ENCODE assay signal across 19 cellular contexts in the genomic region with DNA sequence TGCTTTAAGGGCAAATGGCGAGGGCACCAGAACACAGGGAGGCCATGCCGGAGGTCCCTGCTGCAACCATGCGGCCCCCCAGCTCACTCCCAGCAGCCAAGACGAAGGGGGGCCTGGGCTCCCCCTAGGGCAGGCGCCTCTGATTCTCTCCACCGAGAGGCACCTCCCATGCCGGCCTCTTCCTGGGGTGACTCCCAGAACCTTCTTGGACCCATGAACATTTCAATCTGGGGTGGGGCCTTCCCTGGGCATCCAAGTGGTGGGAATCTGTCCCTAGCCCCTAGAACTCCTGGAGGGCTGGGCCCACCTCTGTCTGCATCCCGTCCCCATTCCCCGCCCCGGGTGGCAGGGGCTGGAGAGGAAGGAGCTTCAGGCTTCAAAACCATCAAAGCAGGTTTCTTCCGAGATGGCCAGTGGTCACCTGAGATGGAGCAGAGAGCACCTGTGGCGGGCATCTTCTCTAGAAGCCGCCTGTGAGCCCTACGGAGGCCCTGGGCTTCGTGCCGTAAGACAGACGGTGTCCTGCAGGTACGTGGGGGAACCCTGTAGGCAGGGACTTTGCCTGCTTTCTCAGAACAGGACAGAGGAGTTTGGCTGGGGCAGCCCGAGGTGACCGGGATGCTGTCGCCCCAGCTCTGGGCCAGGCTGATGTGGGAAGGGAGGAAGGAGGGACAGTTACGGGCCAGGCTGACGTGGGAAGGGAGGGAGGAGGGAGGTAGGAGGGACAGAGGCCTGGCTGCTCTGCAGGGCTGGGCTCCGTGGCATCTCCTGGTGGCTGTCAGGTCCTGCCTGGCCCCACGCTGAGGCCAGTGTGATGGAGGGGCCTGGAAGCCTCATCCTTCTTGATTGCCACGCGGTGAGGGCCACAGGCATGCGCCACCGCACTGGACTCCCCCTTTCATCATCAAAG. TPM values are rescaled to one million over a fixed set of nuclear protein-coding genes. Genes with fewer than 3 reads are reported as not detected.
DNase-seq lines count a peak whose midpoint lies in the region; ATAC-seq, FAIRE-seq and TF ChIP-seq lines count a peak whose summit lies in the region.
"Had no signal": no experiment of that assay in that cellular context is flagged by ENCODE, and none has a peak within 500 bp of the region (broad histone marks: within the 10 kb centered on the region; RNA-seq: fewer than 3 reads in every experiment).

No MANE protein-coding gene starts in this region.

- H2AFZ ChIP-seq in GM12878 (ENCODE audit: control insufficient read depth, low read depth, low read length) (no peak overlapping the region), mesenchymal stem cell (ENCODE audit: low read depth, low read length) (no peak overlapping the region)
- H2AFZ ChIP-seq: hepatocyte had no signal

- peaks cover 19% of the 10 kb centered on the region for H3K79me2 ChIP-seq in GM12878 (ENCODE audit: control insufficient read depth, insufficient read depth, low read length)

- no peak overlapping the region for H3K23ac ChIP-seq in mesenchymal stem cell (ENCODE audit: low read length in 2 of 2)

- H4K20me1 ChIP-seq in GM12878 (ENCODE audit: control insufficient read depth, insufficient read depth), result no peaks in the 10 kb centered on the region

- H3K9ac ChIP-seq in GM12878 (ENCODE audit: control insufficient read depth, insufficient read depth, low read length) (no peak overlapping the region), mesenchymal stem cell (ENCODE audit: low read length) (no peak overlapping the region)

- H3K4me3 ChIP-seq in A549 (no peak overlapping the region), GM12878 (no peak overlapping the region), mesenchymal stem cell (ENCODE audit: insufficient read depth in 1 of 2, low read depth in 1 of 2, low read length in 2 of 2) (no peak overlapping the region), MG63 (no peak overlapping the region)
- H3K4me3 ChIP-seq: hepatocyte had no signal

- in situ Hi-C loops in GM12878 (cut with MboI), result no loop called here

- no peak for TF ChIP-seq EP300 in A549 (IDR thresholded peaks at IDR 0.05)
- TF ChIP-seq EP300 in GM12878 (IDR thresholded peaks at IDR 0.05; ENCODE audit: borderline replicate concordance in 1 of 2, control insufficient read depth in 1 of 2, low read depth in 2 of 2, low read length in 2 of 2), result no peak

- FAIRE-seq in A549 (lab: Jason Lieb, UNC) (no peak), GM12878 (lab: Jason Lieb, UNC) (no peak)
- FAIRE-seq: TTC549 had no signal

- TF ChIP-seq POLR2A in A549 (IDR thresholded peaks at IDR 0.05; ENCODE audit: low read length) (no peak), GM18526 (IDR thresholded peaks at IDR 0.05; ENCODE audit: extremely low read depth, insufficient read length) (peak; percentile 12), GM12878 (IDR thresholded peaks at IDR 0.05; ENCODE audit: low read depth, low read length) (peak; percentile 66)

- 92% methylated on average over 25 of the region's 29 CpGs for WGBS in A549 (ENCODE audit: missing lambda C conversion rate)
- 91% methylated on average over 27 of the region's 29 CpGs for WGBS in GM12878 (ENCODE audit: insufficient coverage, insufficient replicate concordance, low lambda C conversion rate, missing lambda C conversion rate)
- WGBS in mesenchymal stem cell, result 86% methylated on average over 23 of the region's 29 CpGs

- no peak overlapping the region for H4K91ac ChIP-seq in mesenchymal stem cell (ENCODE audit: low read length)

- BruUV-seq in GM12878 (replicated peaks; lab: Mats Ljungman, UMichigan), result no TSS peak

- H3K27ac ChIP-seq in A549 (no peak overlapping the region), GM12878 (ENCODE audit: control insufficient read depth, insufficient read depth) (no peak overlapping the region), mesenchymal stem cell (ENCODE audit: low read length, poor library complexity, severe bottlenecking) (no peak overlapping the region)
- H3K27ac ChIP-seq: hepatocyte had no signal

- H3K4ac ChIP-seq in mesenchymal stem cell (ENCODE audit: low read depth in 1 of 2, low read length in 2 of 2), result no peak overlapping the region

- H3K36me3 ChIP-seq in GM12878 (ENCODE audit: control insufficient read depth in 2 of 2, insufficient read depth in 2 of 2, low read length in 1 of 2) (peaks cover 7 to 16% of the 10 kb centered on the region in 2 experiments; a peak in 3 of 4 replicates), mesenchymal stem cell (ENCODE audit: control insufficient read depth in 1 of 2, insufficient read depth in 2 of 2, low read depth in 1 of 2, low read length in 2 of 2) (peaks cover 44 to 68% of the 10 kb centered on the region in 2 experiments), MG63 (peaks cover 71% of the 10 kb centered on the region)

- SMC1A ChIA-PET in GM12878 (lab: Charles Lee; ENCODE audit: uncharacterized antibody, unreplicated experiment), result no interaction called here

- no peak overlapping the region for H2BK5ac ChIP-seq in mesenchymal stem cell (ENCODE audit: low read depth, low read length, poor library complexity, severe bottlenecking)

- H3K4me1 ChIP-seq in A549, result peaks cover 15% of the 10 kb centered on the region; the same call in 2 of the 3 replicates
- peaks cover 3% of the 10 kb centered on the region; the same call in 1 of the 2 replicates for H3K4me1 ChIP-seq in GM12878 (ENCODE audit: control insufficient read depth, insufficient read depth, low read length)
- peaks cover 18% of the 10 kb centered on the region for H3K4me1 ChIP-seq in mesenchymal stem cell (ENCODE audit: control insufficient read depth, insufficient read depth, low read depth, low read length)

- TF ChIP-seq CTCF in A549 (IDR thresholded peaks at IDR 0.05), result no peak
- TF ChIP-seq CTCF in GM12878 (IDR thresholded peaks at IDR 0.05 in 2 of 3, conservative IDR thresholded peaks at IDR 0.05 in 1 of 3; ENCODE audit: control insufficient read depth in 2 of 3, extremely low read depth in 1 of 3, insufficient read depth in 1 of 3, low read depth in 3 of 3, low read length in 3 of 3), result no peak

- DNase-seq in A549 (ENCODE audit: low read depth in 1 of 2, low spot score in 1 of 2) (no peak), GM12878 (ENCODE audit: low read depth, low spot score) (no peak), mesenchymal stem cell (peak; percentile 33), MG63 (no peak), NCI-H2196 treated with DMSO at 0.1 percent for 48 hours (lab: John Stamatoyannopoulos, UW; ENCODE audit: unreplicated experiment) (no peak)
- DNase-seq in activated CD4-positive, CD25-positive, alpha-beta regulatory T cell treated with anti-CD3 and anti-CD28 coated beads, Interleukin-2, amount 50 U/mL, for 72 hours, result no peak
- DNase-seq: activated CD4-positive, alpha-beta T cell treated with anti-CD3 and anti-CD28 coated beads, Interleukin-2, amount 50 U/mL, for 1 hour; amygdala; KBM-7; NCI-H1048; NCI-H2081 treated with DMSO at 0.1 percent for 48 hours; NCI-H526 treated with DMSO at 0.1 percent for 48 hours; nucleus accumbens; OCI-M1; stimulated activated CD4-positive, alpha-beta T cell treated with anti-CD3 and anti-CD28 coated beads, Interleukin-4, amount 100 ng/mL, for 1 hour had no signal

- no peak overlapping the region for H3K14ac ChIP-seq in mesenchymal stem cell (ENCODE audit: low read length in 2 of 2)

- no peaks in the 10 kb centered on the region for H3K9me3 ChIP-seq in A549
- no peaks in the 10 kb centered on the region; the same call in 2 of the 3 replicates for H3K9me3 ChIP-seq in GM12878 (replicated peaks; ENCODE audit: control insufficient read depth, insufficient read depth, low read length)
- no peaks in the 10 kb centered on the region for H3K9me3 ChIP-seq in mesenchymal stem cell (ENCODE audit: control insufficient read depth, low read length)
- H3K9me3 ChIP-seq in MG63, result no peaks in the 10 kb centered on the region

- no peak overlapping the region for H4K8ac ChIP-seq in mesenchymal stem cell (ENCODE audit: low read length)

- ATAC-seq in A549 (peak; percentile 25 to 28; a peak in 4 of 6 replicates), GM12878 (no peak; the same call in 1 of the 3 replicates), HG03520 (IDR thresholded peaks at IDR 0.05; ENCODE audit: unreplicated experiment) (no peak)

- TF ChIP-seq RAD21 in A549 (conservative IDR thresholded peaks at IDR 0.05 in 1 of 2, IDR thresholded peaks at IDR 0.05 in 1 of 2) (no peak), GM12878 (IDR thresholded peaks at IDR 0.05; ENCODE audit: insufficient read depth, low read depth, low read length) (no peak)

- POLR2A ChIA-PET in A549 (lab: Yijun Ruan, JAX) (no interaction called here), GM12878 (lab: Charles Lee) (no interaction called here)

- no peak overlapping the region for H2BK120ac ChIP-seq in mesenchymal stem cell (ENCODE audit: low read depth, low read length)

- peaks cover 40% of the 10 kb centered on the region for H3K79me1 ChIP-seq in mesenchymal stem cell (replicated peaks; ENCODE audit: low read length, poor library complexity, severe bottlenecking)

- H3K4me2 ChIP-seq in A549 (no peak overlapping the region), GM12878 (ENCODE audit: control insufficient read depth, insufficient read depth) (no peak overlapping the region), mesenchymal stem cell (ENCODE audit: low read length, poor library complexity, severe bottlenecking) (no peak overlapping the region)
- H3K4me2 ChIP-seq: hepatocyte had no signal

- intact Hi-C loops in GM12878 (cut with micrococcal nuclease; ENCODE audit: unreplicated experiment), result no loop called here

- no peak overlapping the region for H2BK15ac ChIP-seq in mesenchymal stem cell (ENCODE audit: low read depth, poor library complexity, severe bottlenecking)

- no peak overlapping the region for H3K18ac ChIP-seq in mesenchymal stem cell (ENCODE audit: low read depth in 1 of 2, low read length in 2 of 2)

- CTCF ChIA-PET in A549 (lab: Yijun Ruan, JAX), result no interaction called here
- CTCF ChIA-PET in GM12878 (lab: Yijun Ruan, JAX), result no interaction called here

- H3K27me3 ChIP-seq in GM12878 (replicated peaks in 1 of 2; ENCODE audit: control insufficient read depth in 2 of 2, insufficient read depth in 2 of 2, low read length in 1 of 2) (no peaks in the 10 kb centered on the region), mesenchymal stem cell (ENCODE audit: control insufficient read depth in 1 of 2, insufficient read depth in 1 of 2, low read length in 2 of 2) (no peaks in the 10 kb centered on the region), MG63 (no peaks in the 10 kb centered on the region)
- H3K27me3 ChIP-seq: hepatocyte had no signal

- no peak overlapping the region for H2AK5ac ChIP-seq in mesenchymal stem cell (ENCODE audit: low read length, severe bottlenecking)

- RAD21 ChIA-PET in GM12878 (lab: Charles Lee; ENCODE audit: unreplicated experiment), result no interaction called here

- no peak overlapping the region for H2BK12ac ChIP-seq in mesenchymal stem cell (ENCODE audit: low read length in 2 of 2)

RNA-seq across cellular contexts. Expression of a gene that starts 6.8 kb away (rescaled TPM):
- polyA plus RNA-seq in A549 (2011; rRNA removed), result 252 and 291 TPM in 2 replicates
- 933 and 1,036 TPM in 2 replicates for polyA plus RNA-seq in A549 (2012; cell fraction: cytosol; rRNA removed)
- 681 and 864 TPM in 2 replicates for polyA plus RNA-seq in A549 (2012; cell fraction: nucleus; rRNA removed)
- 439 to 448 TPM (median 446 TPM) in 3 replicates for polyA plus RNA-seq in A549 (2017; fragmentation: RNase III; extraction: RNeasy Plus Mini Kit Qiagen cat#74134 plus additional on column Dnase treatment)
- 205 and 259 TPM in 2 replicates for polyA minus RNA-seq in A549 (2011; rRNA and poly(A)+ RNA removed)
- total RNA-seq in GM12878 (2013; cell fraction: nucleolus; rRNA removed), result 200 and 249 TPM in 2 replicates
- 225 and 293 TPM in 2 replicates for total RNA-seq in GM12878 (2014; rRNA removed)
- 261 and 287 TPM in 2 replicates for total RNA-seq in GM12878 (2014; rRNA removed; fragmentation: Illumina TruSeq; extraction: Trizol)
- 632 and 654 TPM in 2 replicates for total RNA-seq in GM12878 (2021)
- polyA plus RNA-seq in GM12878 (2011; ENCODE audit: low read depth), result 286 TPM
- 157 and 352 TPM in 2 replicates for polyA plus RNA-seq in GM12878 (2011; rRNA removed)
- polyA plus RNA-seq in GM12878 (2011; cell fraction: cytosol; rRNA removed), result 683 and 869 TPM in 2 replicates
- polyA plus RNA-seq in GM12878 (2011; cell fraction: nucleus; rRNA removed), result 295 and 304 TPM in 2 replicates
- 757 and 810 TPM in 2 replicates for polyA plus RNA-seq in GM12878 (2012)
- 34.2 and 187 TPM in 2 replicates for polyA plus RNA-seq in GM12878 (2014; fragmentation: Illumina TruSeq; extraction: Trizol)
- 100 to 1,000 TPM in 1 of 2 experiments, 10 to 100 TPM in 1; 61.9 to 127 TPM for polyA plus RNA-seq in GM12878 (2014; fragmentation: Nextera tagmentation; extraction: Ambion mirVana)
- polyA plus RNA-seq in GM12878 (2014; rRNA removed), result 642 and 753 TPM in 2 replicates
- polyA plus RNA-seq in GM12878 (2016; fragmentation: Nextera tagmentation; extraction: Ambion mirVana), result 100 to 1,000 TPM; 447 to 454 TPM
- polyA minus RNA-seq in GM12878 (2011; rRNA and poly(A)+ RNA removed), result 274 and 515 TPM in 2 replicates
- polyA minus RNA-seq in GM12878 (2011; cell fraction: cytosol; rRNA and poly(A)+ RNA removed), result 253 and 254 TPM in 2 replicates
- polyA minus RNA-seq in GM12878 (2011; cell fraction: nucleus; rRNA and poly(A)+ RNA removed), result 107 and 179 TPM in 2 replicates
- polyA plus RNA-seq in mesenchymal stem cell (2013, experiment 1 of 2), result 554 TPM
- polyA plus RNA-seq in mesenchymal stem cell (2013, experiment 2 of 2), result 544 TPM
- total RNA-seq in MG63 (2014; rRNA removed; shearing (Covaris generic); ENCODE audit: low replicate concordance), result 478 and 634 TPM in 2 replicates

RNA-seq across cellular contexts. Expression of a gene that starts 54.0 kb away (rescaled TPM):
- polyA plus RNA-seq in A549 (2011; rRNA removed), result 15.4 and 15.6 TPM in 2 replicates
- 26.6 and 30.8 TPM in 2 replicates for polyA plus RNA-seq in A549 (2012; cell fraction: cytosol; rRNA removed)
- 39.8 and 40.3 TPM in 2 replicates for polyA plus RNA-seq in A549 (2012; cell fraction: nucleus; rRNA removed)
- polyA plus RNA-seq in A549 (2017; fragmentation: RNase III; extraction: RNeasy Plus Mini Kit Qiagen cat#74134 plus additional on column Dnase treatment), result 12.2 to 14.4 TPM (median 12.3 TPM) in 3 replicates
- polyA minus RNA-seq in A549 (2011; rRNA and poly(A)+ RNA removed), result 14.7 and 16.7 TPM in 2 replicates
- 32.4 and 34.7 TPM in 2 replicates for total RNA-seq in GM12878 (2013; cell fraction: nucleolus; rRNA removed)
- 21.7 and 32.2 TPM in 2 replicates for total RNA-seq in GM12878 (2014; rRNA removed)
- total RNA-seq in GM12878 (2014; rRNA removed; fragmentation: Illumina TruSeq; extraction: Trizol), result 15.5 and 18.1 TPM in 2 replicates
- total RNA-seq in GM12878 (2021), result 46.6 and 46.8 TPM in 2 replicates
- 14.8 TPM for polyA plus RNA-seq in GM12878 (2011; ENCODE audit: low read depth)
- polyA plus RNA-seq in GM12878 (2011; rRNA removed), result 24.5 and 51.9 TPM in 2 replicates
- polyA plus RNA-seq in GM12878 (2011; cell fraction: cytosol; rRNA removed), result 54.2 and 67.8 TPM in 2 replicates
- polyA plus RNA-seq in GM12878 (2011; cell fraction: nucleus; rRNA removed), result 97.6 and 127 TPM in 2 replicates
- polyA plus RNA-seq in GM12878 (2012), result 42.3 and 47.5 TPM in 2 replicates
- 8.5 and 14.3 TPM in 2 replicates for polyA plus RNA-seq in GM12878 (2014; fragmentation: Illumina TruSeq; extraction: Trizol)
- polyA plus RNA-seq in GM12878 (2014; fragmentation: Nextera tagmentation; extraction: Ambion mirVana), result 1 to 10 TPM; 1.6 to 3.8 TPM
- 44.6 and 48.4 TPM in 2 replicates for polyA plus RNA-seq in GM12878 (2014; rRNA removed)
- 10 to 100 TPM; 32.1 to 34.4 TPM for polyA plus RNA-seq in GM12878 (2016; fragmentation: Nextera tagmentation; extraction: Ambion mirVana)
- 31.2 and 53.8 TPM in 2 replicates for polyA minus RNA-seq in GM12878 (2011; rRNA and poly(A)+ RNA removed)
- 20.7 and 21.2 TPM in 2 replicates for polyA minus RNA-seq in GM12878 (2011; cell fraction: cytosol; rRNA and poly(A)+ RNA removed)
- 17.2 and 27.9 TPM in 2 replicates for polyA minus RNA-seq in GM12878 (2011; cell fraction: nucleus; rRNA and poly(A)+ RNA removed)
- 21.6 TPM for polyA plus RNA-seq in mesenchymal stem cell (2013, experiment 1 of 2)
- 21.5 TPM for polyA plus RNA-seq in mesenchymal stem cell (2013, experiment 2 of 2)
- total RNA-seq in MG63 (2014; rRNA removed; shearing (Covaris generic); ENCODE audit: low replicate concordance), result 29.3 and 60.9 TPM in 2 replicates

Comparison
In these comparisons a context has a peak if more than half of its experiments do, and no peak if none do; other contexts are left out.
1. ATAC-seq: peak in A549 (2 of 2); none in GM12878 (single experiment) and HG03520 (single experiment).